ENCODE assay signal across 27 cellular contexts in genomic region chr5:3297852-3298251, GRCh38.
"Had no signal": no experiment of that assay in that cellular context is flagged by ENCODE, and none has a peak within 500 bp of the region (broad histone marks: within the 10 kb centered on the region; RNA-seq: fewer than 3 reads in every experiment).

No MANE protein-coding gene starts in this region.

- H3K4me1 Mint-ChIP-seq: naive B cell had no signal

- H3K4me3 Mint-ChIP-seq: mesothelial cell of epicardium, naive B cell had no signal

- H3K36me3 Mint-ChIP-seq: mesothelial cell of epicardium, naive B cell had no signal

- H3K27ac Mint-ChIP-seq: mesothelial cell of epicardium, naive B cell had no signal

- H3K4me3 ChIP-seq: coronary artery, dorsolateral prefrontal cortex, esophagus squamous epithelium, gastrocnemius medialis, heart right ventricle, left lung, lower lobe of right lung, mucosa of descending colon had no signal

- H3K27me3 ChIP-seq: esophagus squamous epithelium, gastrocnemius medialis, left lung had no signal

- DNase-seq: dorsolateral prefrontal cortex; effector CD4-positive, alpha-beta T cell; effector memory CD4-positive, alpha-beta T cell; erythroblast; esophagus squamous epithelium; foreskin fibroblast; foreskin melanocyte; gastrocnemius medialis; glutamatergic neuron; head of caudate nucleus; heart right ventricle; hippocampal formation; kidney; kidney glomerular epithelial cell; left colon; left lung; left ventricle myocardium superior; lower lobe of right lung; mesenchymal stem cell; mucosa of descending colon; naive B cell had no signal

- H3K4me1 ChIP-seq: esophagus squamous epithelium, gastrocnemius medialis, heart right ventricle, left lung, lower lobe of right lung had no signal

- H3K9me3 ChIP-seq: esophagus squamous epithelium, gastrocnemius medialis, heart right ventricle, lower lobe of right lung had no signal

- FAIRE-seq: colon, endometrium, islet of Langerhans, kidney had no signal

- H3K27ac ChIP-seq: coronary artery, dorsolateral prefrontal cortex, epithelial cell of prostate, esophagus squamous epithelium, gastrocnemius medialis, heart right ventricle, left lung, lower lobe of right lung had no signal

- H3K36me3 ChIP-seq: esophagus squamous epithelium, gastrocnemius medialis, heart right ventricle, left lung, lower lobe of right lung had no signal
